Comparison of ENCODE assay signal across 1 cellular context in the genomic region with DNA sequence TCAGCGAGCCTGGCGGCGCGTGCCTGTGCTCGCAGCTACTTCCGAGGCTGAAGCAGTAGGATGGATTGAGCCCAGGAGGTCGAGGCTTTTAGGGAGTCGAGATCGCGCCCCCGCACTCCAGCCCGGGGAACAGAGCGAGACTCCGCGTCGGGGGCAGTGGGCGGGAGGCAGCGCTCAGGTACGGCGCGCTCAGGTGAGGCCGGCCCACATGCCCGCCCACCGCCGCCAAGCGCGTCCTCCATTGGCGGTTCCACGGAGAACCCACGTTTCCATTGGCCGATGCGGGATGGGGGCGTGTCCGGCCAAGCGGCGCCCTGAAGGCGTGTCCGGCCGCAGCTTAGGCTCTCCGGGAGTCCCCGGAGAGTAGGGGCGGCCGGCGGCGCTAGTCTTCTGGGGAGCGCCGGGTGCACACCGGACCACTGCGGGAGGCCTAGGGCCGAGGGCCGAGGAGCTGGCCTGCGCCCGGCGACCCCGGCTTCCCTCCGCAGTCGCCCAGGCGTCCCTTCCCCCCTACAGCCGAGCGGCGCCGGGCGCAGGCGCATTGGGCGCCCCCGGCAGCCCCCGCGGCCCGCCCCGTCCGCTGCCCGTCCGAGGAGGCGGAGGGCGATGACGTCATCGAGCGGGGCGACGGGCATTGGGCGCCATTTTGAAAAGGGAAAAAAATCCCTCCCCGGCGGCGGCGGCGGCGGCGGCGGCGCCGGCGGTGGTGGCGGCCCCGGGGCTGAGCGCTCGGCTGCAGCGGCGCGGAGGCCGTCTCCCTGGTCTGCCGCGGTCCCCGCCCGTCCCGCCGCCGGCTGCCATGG.
TF ChIP-seq lines count a peak whose summit lies in the region.

Gene PPP2R2D, plus strand, starts transcription at position 659 of the 803 bp plus-strand sequence. Its CDS starts 141 bp downstream, at position 800.

TF ChIP-seq in H1, 55 proteins besides CTCF, POLR2A, EP300 and RAD21:
- TF ChIP-seq RFX5 (IDR thresholded peaks at IDR 0.05; ENCODE audit: borderline replicate concordance, low read depth, low read length) = no peak
- TF ChIP-seq BCL11A (IDR thresholded peaks at IDR 0.05; ENCODE audit: low read depth in 2 of 2, low read length in 2 of 2) = no peak
- TF ChIP-seq KDM4A (IDR thresholded peaks at IDR 0.05; ENCODE audit: low read depth, low read length, severe bottlenecking) = peak; percentile 67
- peak; percentile 44 for TF ChIP-seq RBBP5 (IDR thresholded peaks at IDR 0.05; ENCODE audit: borderline replicate concordance, low read depth, low read length)
- TF ChIP-seq KDM1A (IDR thresholded peaks at IDR 0.05; ENCODE audit: borderline replicate concordance, low read length) = no peak
- no peak for TF ChIP-seq FOSL1 (IDR thresholded peaks at IDR 0.05; ENCODE audit: insufficient read depth, low read depth, low read length)
- no peak for TF ChIP-seq RXRA (IDR thresholded peaks at IDR 0.05; ENCODE audit: insufficient read depth, low read depth, low read length)
- TF ChIP-seq BRCA1 (IDR thresholded peaks at IDR 0.05; ENCODE audit: low read depth, low read length) = no peak
- no peak for TF ChIP-seq CBX8 (IDR thresholded peaks at IDR 0.05; ENCODE audit: borderline replicate concordance, low read depth, low read length)
- no peak for TF ChIP-seq BACH1 (IDR thresholded peaks at IDR 0.05; ENCODE audit: low read length)
- no peak for TF ChIP-seq POU5F1 (IDR thresholded peaks at IDR 0.05; ENCODE audit: low read depth, low read length)
- TF ChIP-seq CTBP2 (IDR thresholded peaks at IDR 0.05; ENCODE audit: borderline replicate concordance, insufficient read depth, insufficient read length, low read length) = no peak
- TF ChIP-seq KDM5A (IDR thresholded peaks at IDR 0.05; ENCODE audit: low read length) = 0 out of 2 replicates have a peak, but pooled peaks have one; percentile 24
- TF ChIP-seq POLR2AphosphoS5 (IDR thresholded peaks at IDR 0.05; ENCODE audit: low read depth, low read length) = peak; percentile 84
- TF ChIP-seq SIRT6 (IDR thresholded peaks at IDR 0.05; ENCODE audit: low read length) = no peak
- TF ChIP-seq GTF2F1 (IDR thresholded peaks at IDR 0.05; ENCODE audit: borderline replicate concordance, low read depth, low read length) = no peak
- TF ChIP-seq EGR1 (IDR thresholded peaks at IDR 0.05; ENCODE audit: borderline replicate concordance, low read depth, low read length) = peak; percentile 86
- peak; percentile 95 for TF ChIP-seq YY1 (IDR thresholded peaks at IDR 0.05; ENCODE audit: low read depth, low read length)
- peak; percentile 93 for TF ChIP-seq CREB1 (IDR thresholded peaks at IDR 0.05)
- no peak for TF ChIP-seq SAP30 (IDR thresholded peaks at IDR 0.05; ENCODE audit: insufficient read depth, insufficient replicate concordance, low read length)
- peak; percentile 50 for TF ChIP-seq TBP (IDR thresholded peaks at IDR 0.05; ENCODE audit: low read depth, low read length)
- peak; percentile 82 for TF ChIP-seq TAF1 (IDR thresholded peaks at IDR 0.05; ENCODE audit: low read depth, low read length)
- peak; percentile 35; the same call in 1 of the 2 replicates for TF ChIP-seq CHD2 (IDR thresholded peaks at IDR 0.05; ENCODE audit: low read length)
- no peak for TF ChIP-seq RNF2 (IDR thresholded peaks at IDR 0.05; ENCODE audit: borderline replicate concordance, low read depth, low read length, missing control alignments, poor library complexity, severe bottlenecking)
- no peak for TF ChIP-seq HDAC2 (IDR thresholded peaks at IDR 0.05; ENCODE audit: borderline replicate concordance in 1 of 2, low read depth in 2 of 2, low read length in 2 of 2)
- TF ChIP-seq SIN3A (conservative IDR thresholded peaks at IDR 0.05 in 1 of 2, IDR thresholded peaks at IDR 0.05 in 1 of 2; ENCODE audit: low read depth in 1 of 2, low read length in 2 of 2) = 0 out of 4 replicates have a peak, but pooled peaks of 1 of the 2 experiments have one; percentile 13
- TF ChIP-seq TCF12 (IDR thresholded peaks at IDR 0.05; ENCODE audit: low read depth, low read length) = no peak
- TF ChIP-seq E2F6 (IDR thresholded peaks at IDR 0.05) = peak; percentile 28; the same call in 1 of the 2 replicates
- no peak for TF ChIP-seq CBX5 (IDR thresholded peaks at IDR 0.05; ENCODE audit: low read depth, low read length)
- TF ChIP-seq, protein P1, sequence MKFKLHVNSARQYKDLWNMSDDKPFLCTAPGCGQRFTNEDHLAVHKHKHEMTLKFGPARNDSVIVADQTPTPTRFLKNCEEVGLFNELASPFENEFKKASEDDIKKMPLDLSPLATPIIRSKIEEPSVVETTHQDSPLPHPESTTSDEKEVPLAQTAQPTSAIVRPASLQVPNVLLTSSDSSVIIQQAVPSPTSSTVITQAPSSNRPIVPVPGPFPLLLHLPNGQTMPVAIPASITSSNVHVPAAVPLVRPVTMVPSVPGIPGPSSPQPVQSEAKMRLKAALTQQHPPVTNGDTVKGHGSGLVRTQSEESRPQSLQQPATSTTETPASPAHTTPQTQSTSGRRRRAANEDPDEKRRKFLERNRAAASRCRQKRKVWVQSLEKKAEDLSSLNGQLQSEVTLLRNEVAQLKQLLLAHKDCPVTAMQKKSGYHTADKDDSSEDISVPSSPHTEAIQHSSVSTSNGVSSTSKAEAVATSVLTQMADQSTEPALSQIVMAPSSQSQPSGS (IDR thresholded peaks at IDR 0.05; ENCODE audit: low read length) = no peak
- TF ChIP-seq, protein P2, sequence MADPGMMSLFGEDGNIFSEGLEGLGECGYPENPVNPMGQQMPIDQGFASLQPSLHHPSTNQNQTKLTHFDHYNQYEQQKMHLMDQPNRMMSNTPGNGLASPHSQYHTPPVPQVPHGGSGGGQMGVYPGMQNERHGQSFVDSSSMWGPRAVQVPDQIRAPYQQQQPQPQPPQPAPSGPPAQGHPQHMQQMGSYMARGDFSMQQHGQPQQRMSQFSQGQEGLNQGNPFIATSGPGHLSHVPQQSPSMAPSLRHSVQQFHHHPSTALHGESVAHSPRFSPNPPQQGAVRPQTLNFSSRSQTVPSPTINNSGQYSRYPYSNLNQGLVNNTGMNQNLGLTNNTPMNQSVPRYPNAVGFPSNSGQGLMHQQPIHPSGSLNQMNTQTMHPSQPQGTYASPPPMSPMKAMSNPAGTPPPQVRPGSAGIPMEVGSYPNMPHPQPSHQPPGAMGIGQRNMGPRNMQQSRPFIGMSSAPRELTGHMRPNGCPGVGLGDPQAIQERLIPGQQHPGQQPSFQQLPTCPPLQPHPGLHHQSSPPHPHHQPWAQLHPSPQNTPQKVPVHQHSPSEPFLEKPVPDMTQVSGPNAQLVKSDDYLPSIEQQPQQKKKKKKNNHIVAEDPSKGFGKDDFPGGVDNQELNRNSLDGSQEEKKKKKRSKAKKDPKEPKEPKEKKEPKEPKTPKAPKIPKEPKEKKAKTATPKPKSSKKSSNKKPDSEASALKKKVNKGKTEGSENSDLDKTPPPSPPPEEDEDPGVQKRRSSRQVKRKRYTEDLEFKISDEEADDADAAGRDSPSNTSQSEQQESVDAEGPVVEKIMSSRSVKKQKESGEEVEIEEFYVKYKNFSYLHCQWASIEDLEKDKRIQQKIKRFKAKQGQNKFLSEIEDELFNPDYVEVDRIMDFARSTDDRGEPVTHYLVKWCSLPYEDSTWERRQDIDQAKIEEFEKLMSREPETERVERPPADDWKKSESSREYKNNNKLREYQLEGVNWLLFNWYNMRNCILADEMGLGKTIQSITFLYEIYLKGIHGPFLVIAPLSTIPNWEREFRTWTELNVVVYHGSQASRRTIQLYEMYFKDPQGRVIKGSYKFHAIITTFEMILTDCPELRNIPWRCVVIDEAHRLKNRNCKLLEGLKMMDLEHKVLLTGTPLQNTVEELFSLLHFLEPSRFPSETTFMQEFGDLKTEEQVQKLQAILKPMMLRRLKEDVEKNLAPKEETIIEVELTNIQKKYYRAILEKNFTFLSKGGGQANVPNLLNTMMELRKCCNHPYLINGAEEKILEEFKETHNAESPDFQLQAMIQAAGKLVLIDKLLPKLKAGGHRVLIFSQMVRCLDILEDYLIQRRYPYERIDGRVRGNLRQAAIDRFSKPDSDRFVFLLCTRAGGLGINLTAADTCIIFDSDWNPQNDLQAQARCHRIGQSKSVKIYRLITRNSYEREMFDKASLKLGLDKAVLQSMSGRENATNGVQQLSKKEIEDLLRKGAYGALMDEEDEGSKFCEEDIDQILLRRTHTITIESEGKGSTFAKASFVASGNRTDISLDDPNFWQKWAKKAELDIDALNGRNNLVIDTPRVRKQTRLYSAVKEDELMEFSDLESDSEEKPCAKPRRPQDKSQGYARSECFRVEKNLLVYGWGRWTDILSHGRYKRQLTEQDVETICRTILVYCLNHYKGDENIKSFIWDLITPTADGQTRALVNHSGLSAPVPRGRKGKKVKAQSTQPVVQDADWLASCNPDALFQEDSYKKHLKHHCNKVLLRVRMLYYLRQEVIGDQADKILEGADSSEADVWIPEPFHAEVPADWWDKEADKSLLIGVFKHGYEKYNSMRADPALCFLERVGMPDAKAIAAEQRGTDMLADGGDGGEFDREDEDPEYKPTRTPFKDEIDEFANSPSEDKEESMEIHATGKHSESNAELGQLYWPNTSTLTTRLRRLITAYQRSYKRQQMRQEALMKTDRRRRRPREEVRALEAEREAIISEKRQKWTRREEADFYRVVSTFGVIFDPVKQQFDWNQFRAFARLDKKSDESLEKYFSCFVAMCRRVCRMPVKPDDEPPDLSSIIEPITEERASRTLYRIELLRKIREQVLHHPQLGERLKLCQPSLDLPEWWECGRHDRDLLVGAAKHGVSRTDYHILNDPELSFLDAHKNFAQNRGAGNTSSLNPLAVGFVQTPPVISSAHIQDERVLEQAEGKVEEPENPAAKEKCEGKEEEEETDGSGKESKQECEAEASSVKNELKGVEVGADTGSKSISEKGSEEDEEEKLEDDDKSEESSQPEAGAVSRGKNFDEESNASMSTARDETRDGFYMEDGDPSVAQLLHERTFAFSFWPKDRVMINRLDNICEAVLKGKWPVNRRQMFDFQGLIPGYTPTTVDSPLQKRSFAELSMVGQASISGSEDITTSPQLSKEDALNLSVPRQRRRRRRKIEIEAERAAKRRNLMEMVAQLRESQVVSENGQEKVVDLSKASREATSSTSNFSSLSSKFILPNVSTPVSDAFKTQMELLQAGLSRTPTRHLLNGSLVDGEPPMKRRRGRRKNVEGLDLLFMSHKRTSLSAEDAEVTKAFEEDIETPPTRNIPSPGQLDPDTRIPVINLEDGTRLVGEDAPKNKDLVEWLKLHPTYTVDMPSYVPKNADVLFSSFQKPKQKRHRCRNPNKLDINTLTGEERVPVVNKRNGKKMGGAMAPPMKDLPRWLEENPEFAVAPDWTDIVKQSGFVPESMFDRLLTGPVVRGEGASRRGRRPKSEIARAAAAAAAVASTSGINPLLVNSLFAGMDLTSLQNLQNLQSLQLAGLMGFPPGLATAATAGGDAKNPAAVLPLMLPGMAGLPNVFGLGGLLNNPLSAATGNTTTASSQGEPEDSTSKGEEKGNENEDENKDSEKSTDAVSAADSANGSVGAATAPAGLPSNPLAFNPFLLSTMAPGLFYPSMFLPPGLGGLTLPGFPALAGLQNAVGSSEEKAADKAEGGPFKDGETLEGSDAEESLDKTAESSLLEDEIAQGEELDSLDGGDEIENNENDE (IDR thresholded peaks at IDR 0.05; ENCODE audit: insufficient replicate concordance, low read length) = no peak
- peak; percentile 42; the same call in 1 of the 2 replicates for TF ChIP-seq SP2 (IDR thresholded peaks at IDR 0.05; ENCODE audit: low read length)
- TF ChIP-seq JUND (IDR thresholded peaks at IDR 0.05; ENCODE audit: low read length) = peak; percentile 100
- no peak for TF ChIP-seq GABPA (IDR thresholded peaks at IDR 0.05; ENCODE audit: borderline replicate concordance, insufficient read depth, low read length)
- no peak for TF ChIP-seq ZNF274 (IDR thresholded peaks at IDR 0.05; ENCODE audit: borderline replicate concordance, extremely low read depth, low read length)
- TF ChIP-seq SP1 (IDR thresholded peaks at IDR 0.05; ENCODE audit: low read depth, low read length) = peak; percentile 89
- TF ChIP-seq MAX (IDR thresholded peaks at IDR 0.05) = no peak
- TF ChIP-seq JUN (IDR thresholded peaks at IDR 0.05; ENCODE audit: low read depth, low read length) = peak; percentile 81
- no peak for TF ChIP-seq EZH2 (IDR thresholded peaks at IDR 0.05; ENCODE audit: low read depth, low read length, severe bottlenecking)
- peak; percentile 95 for TF ChIP-seq PHF8 (conservative IDR thresholded peaks at IDR 0.05; ENCODE audit: low read depth, low read length)
- TF ChIP-seq SUZ12 (IDR thresholded peaks at IDR 0.05; ENCODE audit: low read length) = no peak
- TF ChIP-seq, protein P3, sequence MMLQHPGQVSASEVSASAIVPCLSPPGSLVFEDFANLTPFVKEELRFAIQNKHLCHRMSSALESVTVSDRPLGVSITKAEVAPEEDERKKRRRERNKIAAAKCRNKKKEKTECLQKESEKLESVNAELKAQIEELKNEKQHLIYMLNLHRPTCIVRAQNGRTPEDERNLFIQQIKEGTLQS (IDR thresholded peaks at IDR 0.05; ENCODE audit: insufficient read depth, low read depth, low read length) = peak; percentile 63; the same call in 1 of the 2 replicates
- no peak for TF ChIP-seq CHD1 (IDR thresholded peaks at IDR 0.05; ENCODE audit: low read depth, low read length)
- peak; percentile 68 for TF ChIP-seq NRF1 (IDR thresholded peaks at IDR 0.05; ENCODE audit: low read depth, low read length)
- peak; percentile 15; the same call in 1 of the 2 replicates for TF ChIP-seq USF2 (IDR thresholded peaks at IDR 0.05; ENCODE audit: low read length)
- TF ChIP-seq NANOG (IDR thresholded peaks at IDR 0.05; ENCODE audit: insufficient read depth, low read depth, low read length, poor library complexity, severe bottlenecking) = no peak
- TF ChIP-seq TEAD4 (IDR thresholded peaks at IDR 0.05; ENCODE audit: low read depth, low read length) = no peak
- TF ChIP-seq TAF7 (optimal IDR thresholded peaks at IDR 0.05; ENCODE audit: borderline replicate concordance, low read depth, low read length) = peak; percentile 56
- TF ChIP-seq ASH2L (IDR thresholded peaks at IDR 0.05; ENCODE audit: low read length) = no peak
- no peak for TF ChIP-seq HDAC6 (IDR thresholded peaks at IDR 0.05; ENCODE audit: low read depth, low read length)
- peak; percentile 90 for TF ChIP-seq SP4 (IDR thresholded peaks at IDR 0.05; ENCODE audit: low read length)
- TF ChIP-seq CEBPB (IDR thresholded peaks at IDR 0.05; ENCODE audit: low read depth, low read length) = no peak
- no peak for TF ChIP-seq MAFK (IDR thresholded peaks at IDR 0.05; ENCODE audit: low read depth, low read length)
- TF ChIP-seq SIX5 (IDR thresholded peaks at IDR 0.05; ENCODE audit: low read depth, low read length) = no peak
- TF ChIP-seq SRF (IDR thresholded peaks at IDR 0.05; ENCODE audit: low read depth, low read length) = peak; percentile 68
